8 cellular contexts compared by ENCODE assay signal in the genomic region with DNA sequence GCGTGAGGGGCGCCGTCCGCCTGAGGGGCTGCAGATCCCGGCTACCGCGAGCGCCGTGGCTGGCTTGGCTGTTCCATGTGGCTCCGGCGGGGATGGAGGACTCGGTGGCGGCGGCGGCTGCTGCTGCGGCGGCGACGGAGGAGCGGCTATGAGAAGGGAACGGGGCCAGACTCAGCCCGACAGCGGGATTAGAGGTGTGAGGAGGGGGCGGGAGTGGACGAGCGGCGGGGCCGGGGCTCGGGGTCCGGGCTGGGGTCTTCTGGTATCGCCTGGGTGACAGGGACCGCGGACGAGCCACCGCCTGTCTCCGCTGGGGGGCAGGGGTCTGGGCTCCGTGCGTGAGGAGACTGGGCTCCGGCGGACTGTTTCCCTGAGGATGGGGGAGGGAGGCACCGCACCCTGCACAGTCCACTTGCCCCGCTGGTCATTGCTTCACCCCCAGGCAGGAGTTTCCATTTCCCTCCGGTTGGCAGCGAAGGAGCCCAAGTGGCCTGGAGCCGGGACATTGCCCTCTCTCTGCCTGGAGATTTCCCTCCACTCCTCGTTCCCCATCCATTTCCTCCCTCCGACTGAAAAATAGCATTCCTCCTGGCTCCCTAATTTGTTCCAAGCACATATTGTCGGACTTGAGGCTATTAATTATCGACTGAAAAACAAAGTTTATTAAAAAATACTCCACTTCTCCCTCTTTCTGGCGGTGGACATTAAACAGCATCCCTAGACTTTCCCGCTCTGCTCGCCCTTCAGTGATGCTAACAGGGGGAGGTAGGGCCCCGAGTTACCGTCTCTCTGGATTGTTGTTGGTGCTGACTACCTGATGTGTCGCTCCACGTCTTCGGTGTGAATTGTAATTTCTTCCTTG. TPM values are rescaled to one million over a fixed set of nuclear protein-coding genes. Genes with fewer than 3 reads are reported as not detected.
DNase-seq lines count a peak whose midpoint lies in the region; ATAC-seq and TF ChIP-seq lines count a peak whose summit lies in the region.

No MANE protein-coding gene starts in this region.

- 0 out of 2 replicates have a peak, but pooled peaks have one; percentile 5 for TF ChIP-seq RAD21 in HCT116 (IDR thresholded peaks at IDR 0.05; ENCODE audit: low read depth)

- CTCF ChIA-PET in HCT116 (lab: Charles Lee): interaction anchor here (1.4 kb wide), 1 partner anchor 249 kb away, joined by 4 read pairs; no protein-coding TSS in a partner anchor
- CTCF ChIA-PET in activated CD8-positive, alpha-beta T cell treated with anti-CD3 and anti-CD28 coated beads for 36 hours (lab: Charles Lee): no interaction called here

- peaks cover 14% of the 10 kb centered on the region for H3K36me3 Mint-ChIP-seq in activated CD8-positive, alpha-beta T cell treated with anti-CD3 and anti-CD28 coated beads for 36 hours (ENCODE audit: low read depth)

- H3K4me3 ChIP-seq in HCT116 (replicated peaks in 1 of 2; ENCODE audit: low read depth in 1 of 2, low read length in 2 of 2) (peak overlapping the region; percentile 79 to 80), epithelial cell of esophagus (ENCODE audit: low read length) (peak overlapping the region; percentile 84), mesodermal cell (ENCODE audit: extremely low read depth, insufficient read depth, low read length, poor library complexity, severe bottlenecking) (peak overlapping the region; percentile 58), stomach (peak overlapping the region; percentile 85 to 97 (median 95))

- RAD21 ChIA-PET in HCT116 (lab: Charles Lee; ENCODE audit: low non-redundant PET in 1 of 2, low total read pairs in 2 of 2, uncharacterized antibody in 2 of 2, unreplicated experiment in 2 of 2): no interaction called here

- no peak for TF ChIP-seq EP300 in stomach (IDR thresholded peaks at IDR 0.05)

- H2AFZ ChIP-seq in HCT116 (ENCODE audit: low read depth, low read length, poor library complexity, severe bottlenecking): no peak overlapping the region

- intact Hi-C loops in HCT116 (cut with micrococcal nuclease) (loop anchor here (2.0 to 5.0 kb wide), 3 partner anchors 66 to 249 kb away; no protein-coding TSS in a partner anchor), stomach (cut with DNase I; ENCODE audit: low total_unique reads) (no loop called here)
- intact Hi-C loops in activated CD8-positive, alpha-beta T cell treated with anti-CD3 and anti-CD28 coated beads for 36 hours (cut with micrococcal nuclease): no loop called here

- DNase-seq in DMS 273 (lab: John Stamatoyannopoulos, UW; ENCODE audit: unreplicated experiment): peak; percentile 84
- DNase-seq in DMS 273 treated with DMSO at 0.1 percent for 48 hours (lab: John Stamatoyannopoulos, UW): no peak
- DNase-seq in HCT116 (ENCODE audit: low read depth, low spot score): no peak
- DNase-seq in NCI-H1930 (lab: John Stamatoyannopoulos, UW): peak; percentile 35 to 62
- DNase-seq in activated CD8-positive, alpha-beta T cell treated with anti-CD3 and anti-CD28 coated beads for 36 hours: peak; percentile 47
- DNase-seq in epithelial cell of esophagus (ENCODE audit: low read depth): peak; percentile 32
- DNase-seq in stomach: peak; percentile 49

- ATAC-seq in HCT116: peak; percentile 45
- ATAC-seq in activated CD8-positive, alpha-beta T cell treated with anti-CD3 and anti-CD28 coated beads for 36 hours: no peak

- TF ChIP-seq POLR2A in HCT116 (IDR thresholded peaks at IDR 0.05; ENCODE audit: borderline replicate concordance, extremely low read depth, insufficient read depth, insufficient read length) (no peak), stomach (IDR thresholded peaks at IDR 0.05) (no peak)

- H3K36me3 ChIP-seq in HCT116 (ENCODE audit: control insufficient read depth in 1 of 2, insufficient read depth in 2 of 2, low read length in 2 of 2): peaks cover 31 to 34% of the 10 kb centered on the region in 2 experiments
- H3K36me3 ChIP-seq in mesodermal cell (ENCODE audit: control insufficient read depth, insufficient read depth, low read length): peaks cover 23% of the 10 kb centered on the region
- no peaks in the 10 kb centered on the region for H3K36me3 ChIP-seq in stomach

- H3K9ac ChIP-seq in HCT116 (ENCODE audit: low read length): peak overlapping the region; percentile 85

- POLR2A ChIA-PET in HCT116 (lab: Charles Lee): interaction anchor here (1.1 to 2.8 kb wide), 4 partner anchors 10 to 128 kb away, joined by 5 to 13 read pairs (median 10); no protein-coding TSS in a partner anchor
- POLR2A ChIA-PET in activated CD8-positive, alpha-beta T cell treated with anti-CD3 and anti-CD28 coated beads for 36 hours (lab: Charles Lee): interaction anchor here (1.0 kb wide), 1 partner anchor 9 kb away, joined by 3 read pairs; no protein-coding TSS in a partner anchor

- 0% methylated on average over 21 to 32 of the region's 57 CpGs for WGBS in mesodermal cell (ENCODE audit: insufficient coverage in 2 of 2), 2 experiments
- 1 to 3% (median 1%) methylated on average over 44 to 57 of the region's 57 CpGs for WGBS in stomach, 5 donors

- peaks cover 3% of the 10 kb centered on the region for H3K9me3 Mint-ChIP-seq in activated CD8-positive, alpha-beta T cell treated with anti-CD3 and anti-CD28 coated beads for 36 hours

- H3K27ac ChIP-seq in HCT116 (ENCODE audit: low read depth, low read length): peak overlapping the region; percentile 69
- peak overlapping the region; percentile 24 for H3K27ac ChIP-seq in mesodermal cell (ENCODE audit: low read depth, low read length, severe bottlenecking)
- peak overlapping the region; percentile 88 to 97 (median 94) for H3K27ac ChIP-seq in stomach

- peaks cover 29% of the 10 kb centered on the region for H3K4me1 Mint-ChIP-seq in activated CD8-positive, alpha-beta T cell treated with anti-CD3 and anti-CD28 coated beads for 36 hours (ENCODE audit: low read depth)

- BruUV-seq in HCT116 (replicated peaks; lab: Mats Ljungman, UMichigan): no TSS peak

- peak overlapping the region; percentile 67 for H3K27ac Mint-ChIP-seq in activated CD8-positive, alpha-beta T cell treated with anti-CD3 and anti-CD28 coated beads for 36 hours

- peak overlapping the region; percentile 80 for H3K4me3 Mint-ChIP-seq in activated CD8-positive, alpha-beta T cell treated with anti-CD3 and anti-CD28 coated beads for 36 hours

- H3K4me1 ChIP-seq in HCT116 (ENCODE audit: control insufficient read depth in 1 of 2, insufficient read depth in 2 of 2, low read length in 2 of 2) (peaks cover 8 to 33% of the 10 kb centered on the region in 2 experiments), mesodermal cell (ENCODE audit: control insufficient read depth, insufficient read depth, low read length, poor library complexity, severe bottlenecking) (peaks cover 2% of the 10 kb centered on the region), stomach (peaks cover 24 to 46% (median 36%) of the 10 kb centered on the region in 4 donors)

- H3K9me3 ChIP-seq in HCT116 (ENCODE audit: control insufficient read depth in 1 of 2, insufficient read depth in 1 of 2, low read depth in 1 of 2, low read length in 2 of 2) (no peaks in the 10 kb centered on the region), mesodermal cell (ENCODE audit: control insufficient read depth, low read length) (no peaks in the 10 kb centered on the region), stomach (no peaks in the 10 kb centered on the region)

- H4K20me1 ChIP-seq in HCT116 (ENCODE audit: insufficient read depth): peaks cover 2% of the 10 kb centered on the region; the same call in 1 of the 2 replicates

- H3K27me3 ChIP-seq in HCT116 (ENCODE audit: insufficient read depth, low read length) (no peaks in the 10 kb centered on the region), stomach (no peaks in the 10 kb centered on the region)

- H3K79me2 ChIP-seq in HCT116 (ENCODE audit: insufficient read depth, low read length): peaks cover 53% of the 10 kb centered on the region

- TF ChIP-seq CTCF in HCT116 (IDR thresholded peaks at IDR 0.05 in 2 of 3, conservative IDR thresholded peaks at IDR 0.05 in 1 of 3; ENCODE audit: borderline replicate concordance in 1 of 3, insufficient read depth in 1 of 3, low read depth in 2 of 3, low read length in 2 of 3) (peak in 2 of 3 experiments; percentile 25 to 33; a peak in 3 of 6 replicates), epithelial cell of esophagus (IDR thresholded peaks at IDR 0.05; ENCODE audit: insufficient read depth, low read depth, low read length, missing control alignments) (peak; percentile 27), stomach (IDR thresholded peaks at IDR 0.05) (peak in 4 of 7 experiments; percentile 17 to 39 (median 20))
- TF ChIP-seq CTCF in activated CD8-positive, alpha-beta T cell treated with anti-CD3 and anti-CD28 coated beads for 36 hours (IDR thresholded peaks at IDR 0.05): no peak

- H3K27me3 Mint-ChIP-seq in activated CD8-positive, alpha-beta T cell treated with anti-CD3 and anti-CD28 coated beads for 36 hours: no peaks in the 10 kb centered on the region

- H3K4me2 ChIP-seq in HCT116 (ENCODE audit: low read length): peak overlapping the region; percentile 81

- H3K9me2 ChIP-seq in HCT116 (ENCODE audit: insufficient read depth): no peaks in the 10 kb centered on the region

TF ChIP-seq in HCT116, 20 proteins besides CTCF, POLR2A, EP300 and RAD21:
- TF ChIP-seq ELF1 (IDR thresholded peaks at IDR 0.05; ENCODE audit: borderline replicate concordance, low read depth): no peak
- no peak for TF ChIP-seq CBX3 (IDR thresholded peaks at IDR 0.05; ENCODE audit: low read depth)
- peak; percentile 45 for TF ChIP-seq POLR2AphosphoS5 (IDR thresholded peaks at IDR 0.05; ENCODE audit: low read depth, low read length)
- no peak for TF ChIP-seq ZFX (IDR thresholded peaks at IDR 0.05)

RNA-seq across cellular contexts. Expression of a gene that starts 0.6 kb away (rescaled TPM):
- 89.9 TPM for total RNA-seq in HCT116 (2021; ENCODE audit: unreplicated experiment)
- polyA plus RNA-seq in HCT116 (2012): 45.1 and 65.0 TPM in 2 replicates
- 10 to 100 TPM; 24.1 to 24.3 TPM for total RNA-seq in activated CD8-positive, alpha-beta T cell treated with anti-CD3 and anti-CD28 coated beads for 36 hours
- polyA plus RNA-seq in mesodermal cell (2013, experiment 1 of 2): 17.0 TPM
- polyA plus RNA-seq in mesodermal cell (2013, experiment 2 of 2): 24.4 TPM
- total RNA-seq in stomach: 100 to 1,000 TPM in 3 of 5 donors, 10 to 100 TPM in 2; 18.0 to 142 (median 107) TPM
- polyA plus RNA-seq in stomach: 10 to 100 TPM; 10.2 to 23.1 (median 17.6) TPM

Comparison
In these comparisons a context has a peak if more than half of its experiments do, and no peak if none do; other contexts are left out.
1. DNase-seq: peak in DMS 273 (single experiment), NCI-H1930 (2 of 2), activated CD8-positive, alpha-beta T cell treated with anti-CD3 and anti-CD28 coated beads for 36 hours (single experiment), epithelial cell of esophagus (single experiment) and stomach (single experiment); none in DMS 273 treated with DMSO at 0.1 percent for 48 hours (single experiment) and HCT116 (single experiment).
2. H3K27ac ChIP-seq: peak in every context shown above with its lines; median percentile 94 in stomach; 69 in HCT116; 24 in mesodermal cell.
3. Peak in every context shown above with its lines, with median percentiles within 50 percentile points of each other: H3K4me3 ChIP-seq.